ENCODE assay signal across 19 cellular contexts in the genomic region with DNA sequence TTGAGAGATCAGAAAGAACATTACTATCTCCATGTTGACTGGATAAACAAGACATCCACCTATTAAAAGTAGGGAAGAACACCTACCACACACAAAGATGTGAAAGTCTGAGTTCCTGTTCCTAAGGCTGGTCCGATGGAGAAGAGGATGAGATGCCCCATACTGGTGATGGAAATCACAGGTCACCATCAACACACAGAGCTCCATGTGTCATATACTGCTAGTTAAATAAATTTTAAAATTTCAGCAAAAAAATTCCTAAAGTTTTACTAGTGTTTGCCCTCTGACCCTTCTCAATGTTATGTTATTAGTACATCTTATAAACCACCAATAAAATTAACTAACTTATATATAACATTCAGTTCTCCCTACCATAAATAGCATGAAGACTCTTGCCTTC. TPM values are rescaled to one million over a fixed set of nuclear protein-coding genes. Genes with fewer than 3 reads are reported as not detected.
A peak's percentile ranks its signal among the peaks of the same experiment; 100 is the strongest.
DNase-seq lines count a peak whose midpoint lies in the region; ATAC-seq and TF ChIP-seq lines count a peak whose summit lies in the region.
"Had no signal": no experiment of that assay in that cellular context is flagged by ENCODE, and none has a peak within 500 bp of the region (broad histone marks: within the 10 kb centered on the region; RNA-seq: fewer than 3 reads in every experiment).

No MANE protein-coding gene starts in this region.

- H3K4me1 ChIP-seq in GM23248 (ENCODE audit: insufficient read depth) (peaks cover 34% of the 10 kb centered on the region), fibroblast of lung (ENCODE audit: control insufficient read depth, extremely low read depth, insufficient read depth, low read length) (peaks cover 9% of the 10 kb centered on the region), osteoblast (ENCODE audit: insufficient read depth, low read length) (peaks cover 3% of the 10 kb centered on the region)

- peaks cover 38% of the 10 kb centered on the region for H3F3A ChIP-seq in GM23248 (ENCODE audit: insufficient read depth)

- no peak overlapping the region for H3K4me3 ChIP-seq in GM23248
- no peak overlapping the region for H3K4me3 ChIP-seq in fibroblast of lung (replicated peaks in 1 of 4; ENCODE audit: control extremely low read depth in 1 of 4, insufficient read depth in 1 of 4, low read depth in 3 of 4, low read length in 4 of 4)
- H3K4me3 ChIP-seq in osteoblast (ENCODE audit: insufficient read depth, low read length) = no peak overlapping the region
- H3K4me3 ChIP-seq: BLaER1 had no signal

- H3K27me3 ChIP-seq in GM23248 (replicated peaks; ENCODE audit: insufficient read depth) (no peaks in the 10 kb centered on the region), fibroblast of lung (ENCODE audit: control insufficient read depth, insufficient read depth, low read length) (no peaks in the 10 kb centered on the region), osteoblast (ENCODE audit: insufficient read depth, low read length) (no peaks in the 10 kb centered on the region)
- H3K27me3 ChIP-seq: BLaER1 had no signal

- no peaks in the 10 kb centered on the region for H3K9me2 ChIP-seq in GM23248 (ENCODE audit: insufficient read depth)

- H3K9ac ChIP-seq in GM23248 (peak overlapping the region; percentile 47; the same call in 1 of the 2 replicates), fibroblast of lung (ENCODE audit: insufficient read depth, low read length) (no peak overlapping the region)
- H3K9ac ChIP-seq: BLaER1, KMS-11 had no signal

- ATAC-seq in GM21825 (IDR thresholded peaks at IDR 0.05; ENCODE audit: unreplicated experiment) = no peak
- ATAC-seq in HG03442 (IDR thresholded peaks at IDR 0.05; ENCODE audit: unreplicated experiment) = no peak
- ATAC-seq: HCT116 had no signal

- H3K27ac ChIP-seq in GM23248 (peak overlapping the region; percentile 91), fibroblast of lung (ENCODE audit: insufficient read depth, low read length) (peak overlapping the region; percentile 74), osteoblast (ENCODE audit: low read depth, low read length) (peak overlapping the region; percentile 48)
- H3K27ac ChIP-seq: BLaER1, KMS-11 had no signal

- in situ Hi-C loops in GM23248 (cut with MboI) = no loop called here

- H3K9me3 ChIP-seq in GM23248 (ENCODE audit: low read depth) (no peaks in the 10 kb centered on the region), fibroblast of lung (ENCODE audit: control insufficient read depth, insufficient read depth, low read depth, low read length) (no peaks in the 10 kb centered on the region), osteoblast (ENCODE audit: low read depth, low read length) (no peaks in the 10 kb centered on the region)
- H3K9me3 ChIP-seq: BLaER1 had no signal

- DNase-seq in EH (ENCODE audit: low read depth) (peak; percentile 66), GM23248 (peak; percentile 63), fibroblast of lung (ENCODE audit: low read depth in 2 of 2) (no peak), osteoblast (ENCODE audit: insufficient read length, low spot score, missing footprints) (no peak)
- DNase-seq in activated CD4-positive, alpha-beta T cell treated with anti-CD3 and anti-CD28 coated beads for 4 hours = no peak
- no peak for DNase-seq in stimulated activated CD4-positive, alpha-beta T cell treated with anti-CD3 and anti-CD28 coated beads, Interleukin-4, amount 100 ng/mL, for 4 hours
- DNase-seq: ACHN; CD4-positive, alpha-beta memory T cell; DMS79 treated with DMSO at 0.1 percent for 48 hours; GDM1; GOT3; H7 had no signal

- no peak for TF ChIP-seq CTCF in fibroblast of lung (conservative IDR thresholded peaks at IDR 0.05 in 1 of 2, IDR thresholded peaks at IDR 0.05 in 1 of 2; ENCODE audit: low read depth in 1 of 2, low read length in 2 of 2)
- TF ChIP-seq CTCF in osteoblast (IDR thresholded peaks at IDR 0.05; ENCODE audit: extremely low read depth, low read depth, low read length) = no peak

- H2AFZ ChIP-seq in GM23248 (peak overlapping the region; percentile 73; the same call in 1 of the 2 replicates), fibroblast of lung (ENCODE audit: low read length) (no peak overlapping the region), osteoblast (ENCODE audit: low read length) (no peak overlapping the region)

- peak overlapping the region; percentile 75 for H3K4me2 ChIP-seq in GM23248 (ENCODE audit: unreplicated experiment)
- H3K4me2 ChIP-seq in fibroblast of lung (ENCODE audit: extremely low read depth, insufficient read depth, low read length) = no peak overlapping the region
- H3K4me2 ChIP-seq in osteoblast (ENCODE audit: insufficient read depth, low read length) = no peak overlapping the region
- H3K4me2 ChIP-seq: BLaER1, KMS-11 had no signal

- WGBS in GM23248 (ENCODE audit: low coverage in 1 of 2, low lambda C conversion rate in 2 of 2, missing lambda C conversion rate in 2 of 2), 2 experiments = 71% methylated on average over 1 of the region's 1 CpG

- no peaks in the 10 kb centered on the region for H3K36me3 ChIP-seq in GM23248 (ENCODE audit: low read depth)
- H3K36me3 ChIP-seq in fibroblast of lung (ENCODE audit: control insufficient read depth, insufficient read depth, low read length) = no peaks in the 10 kb centered on the region
- H3K36me3 ChIP-seq in osteoblast (ENCODE audit: insufficient read depth, low read length) = no peaks in the 10 kb centered on the region
- H3K36me3 ChIP-seq: BLaER1 had no signal

- H4K20me1 ChIP-seq in GM23248 (ENCODE audit: insufficient read depth) (no peaks in the 10 kb centered on the region), fibroblast of lung (ENCODE audit: control insufficient read depth, extremely low read depth, insufficient read depth, low read length) (no peaks in the 10 kb centered on the region), osteoblast (ENCODE audit: insufficient read depth, low read length) (no peaks in the 10 kb centered on the region)
- H4K20me1 ChIP-seq: BLaER1 had no signal

- H3K79me2 ChIP-seq in GM23248 (ENCODE audit: insufficient read depth) = no peaks in the 10 kb centered on the region
- no peaks in the 10 kb centered on the region for H3K79me2 ChIP-seq in fibroblast of lung (ENCODE audit: control insufficient read depth, insufficient read depth, low read length)
- H3K79me2 ChIP-seq in osteoblast (ENCODE audit: insufficient read depth, low read length) = no peaks in the 10 kb centered on the region

RNA-seq across cellular contexts. Expression of gene KCNA5, which starts 59.1 kb away (rescaled TPM):
- total RNA-seq in GM23248 (2014; rRNA removed; shearing (Covaris generic)) = not detected in 2 replicates
- polyA plus RNA-seq in GM23248 (2016; fragmentation: Nextera tagmentation; extraction: Ambion mirVana) (not detected in 2 replicates), fibroblast of lung (not detected in 2 replicates)
- total RNA-seq in fibroblast of lung (not detected in 2 replicates), osteoblast (not detected in 2 replicates)
- polyA plus RNA-seq in fibroblast of lung (2012) = not detected in 2 replicates
- polyA minus RNA-seq in fibroblast of lung (ENCODE audit: low replicate concordance) = not detected in 2 replicates
- total RNA-seq: CD4-positive, alpha-beta memory T cell; HT-29 had no signal
- polyA plus RNA-seq: CD14-positive monocyte; CD4-positive, alpha-beta memory T cell had no signal

Comparison
In these comparisons a context has a peak if more than half of its experiments do, and no peak if none do; other contexts are left out.
1. DNase-seq: peak in EH (single experiment) and GM23248 (single experiment); none in fibroblast of lung (0 of 2), osteoblast (single experiment), activated CD4-positive, alpha-beta T cell treated with anti-CD3 and anti-CD28 coated beads for 4 hours (0 of 2) and stimulated activated CD4-positive, alpha-beta T cell treated with anti-CD3 and anti-CD28 coated beads, Interleukin-4, amount 100 ng/mL, for 4 hours (0 of 2).
2. Peak in every context shown above with its lines, with median percentiles within 50 percentile points of each other: H3K27ac ChIP-seq.